9 cellular contexts compared by ENCODE assay signal in genomic region chr5:168227973-168228615, GRCh38.
DNase-seq lines count a peak whose midpoint lies in the region; ATAC-seq and TF ChIP-seq lines count a peak whose summit lies in the region.
"Had no signal": no experiment of that assay in that cellular context is flagged by ENCODE, and none has a peak within 500 bp of the region (broad histone marks: within the 10 kb centered on the region; RNA-seq: fewer than 3 reads in every experiment).

No MANE protein-coding gene starts in this region.

- peak; percentile 100 for ATAC-seq in HG02884 (IDR thresholded peaks at IDR 0.05; ENCODE audit: unreplicated experiment)
- peak; percentile 37 to 100 (median 54) for ATAC-seq in T-cell (replicated peaks in 1 of 4)
- peak; percentile 47 for ATAC-seq in stimulated activated memory B cell treated with anti-CD40 and anti-IgM and Interleukin-4, amounts not matched to agents 10 μg/mL and 1 μg/mL and 100 μg/mL, for 72 hours

- H3K9me3 Mint-ChIP-seq in T-cell, result peaks cover 0 to 13% (median 0%) of the 10 kb centered on the region in 3 donors
- no peaks in the 10 kb centered on the region for H3K9me3 Mint-ChIP-seq in stimulated activated memory B cell treated with anti-CD40 and anti-IgM and Interleukin-4, amounts not matched to agents 10 μg/mL and 1 μg/mL and 100 μg/mL, for 72 hours
- H3K9me3 Mint-ChIP-seq: activated B cell treated with CpG ODN at 0.5 μM for 24 hours had no signal

- no peaks in the 10 kb centered on the region for H3K36me3 Mint-ChIP-seq in T-cell
- no peaks in the 10 kb centered on the region for H3K36me3 Mint-ChIP-seq in stimulated activated memory B cell treated with anti-CD40 and anti-IgM and Interleukin-4, amounts not matched to agents 10 μg/mL and 1 μg/mL and 100 μg/mL, for 72 hours

- peaks cover 0 to 30% (median 12%) of the 10 kb centered on the region in 3 donors for H3K4me1 Mint-ChIP-seq in T-cell
- no peaks in the 10 kb centered on the region for H3K4me1 Mint-ChIP-seq in stimulated activated memory B cell treated with anti-CD40 and anti-IgM and Interleukin-4, amounts not matched to agents 10 μg/mL and 1 μg/mL and 100 μg/mL, for 72 hours
- H3K4me1 Mint-ChIP-seq: activated B cell treated with CpG ODN at 0.5 μM for 24 hours had no signal

- H3K4me3 Mint-ChIP-seq in T-cell, result peak overlapping the region in 2 of 3 donors; percentile 13 to 50
- H3K4me3 Mint-ChIP-seq in stimulated activated memory B cell treated with anti-CD40 and anti-IgM and Interleukin-4, amounts not matched to agents 10 μg/mL and 1 μg/mL and 100 μg/mL, for 72 hours, result no peak overlapping the region
- H3K4me3 Mint-ChIP-seq: activated B cell treated with CpG ODN at 0.5 μM for 24 hours had no signal

- peak; percentile 18 for DNase-seq in activated T-cell treated with anti-CD3 and anti-CD28 coated beads, Interleukin-2, amount 50 U/mL, for 1 hour
- DNase-seq in activated T-cell treated with anti-CD3 and anti-CD28 coated beads for 4 hours (no peak), T-cell (peak in 10 of 34 experiments; percentile 4 to 28 (median 12)), WERI-Rb-1 (no peak), NCI-H1930 (lab: John Stamatoyannopoulos, UW) (no peak), lower leg skin (ENCODE audit: low spot score in 2 of 2) (no peak)
- DNase-seq: activated B cell treated with CpG ODN at 0.5 μM for 24 hours had no signal

- no peaks in the 10 kb centered on the region for H3K36me3 ChIP-seq in WERI-Rb-1

- H3K27me3 Mint-ChIP-seq in T-cell, result peaks cover 6 to 12% of the 10 kb centered on the region in 2 donors
- peaks cover 21% of the 10 kb centered on the region for H3K27me3 Mint-ChIP-seq in stimulated activated memory B cell treated with anti-CD40 and anti-IgM and Interleukin-4, amounts not matched to agents 10 μg/mL and 1 μg/mL and 100 μg/mL, for 72 hours

- intact Hi-C loops in lower leg skin (cut with DNase I; ENCODE audit: low total_unique reads), result no loop called here

- POLR2A ChIA-PET in T-cell (lab: Charles Lee), result interaction anchor here in 1 of 2 donors (0.6 kb wide), 1 partner anchor 73 kb away, joined by 3 read pairs; no protein-coding TSS in a partner anchor

- no peak overlapping the region for H3K27ac ChIP-seq in WERI-Rb-1

- no peaks in the 10 kb centered on the region for H3K9me3 ChIP-seq in WERI-Rb-1 (ENCODE audit: severe bottlenecking)

- H3K27me3 ChIP-seq in WERI-Rb-1 (ENCODE audit: insufficient read depth, low read depth, severe bottlenecking), result no peaks in the 10 kb centered on the region

- TF ChIP-seq CTCF in WERI-Rb-1 (IDR thresholded peaks at IDR 0.05; ENCODE audit: low read depth, low read length), result no peak
- TF ChIP-seq CTCF in lower leg skin (IDR thresholded peaks at IDR 0.05), result no peak

- no peak for TF ChIP-seq POLR2A in lower leg skin (IDR thresholded peaks at IDR 0.05)

- H3K4me3 ChIP-seq in WERI-Rb-1 (ENCODE audit: low read depth, low read length) (no peak overlapping the region), lower leg skin (ENCODE audit: low read depth, poor library complexity, severe bottlenecking) (no peak overlapping the region)

- CTCF ChIA-PET in T-cell (lab: Charles Lee), result interaction anchor here (0.6 to 1.1 kb wide), 2 partner anchors 8 to 40 kb away, joined by 3 to 9 read pairs; no protein-coding TSS in a partner anchor

- WGBS in lower leg skin, 2 donors, result 71 to 83% methylated on average over 9 of the region's 9 CpGs

- peak overlapping the region; percentile 15 to 85 for H3K27ac Mint-ChIP-seq in T-cell
- no peak overlapping the region for H3K27ac Mint-ChIP-seq in stimulated activated memory B cell treated with anti-CD40 and anti-IgM and Interleukin-4, amounts not matched to agents 10 μg/mL and 1 μg/mL and 100 μg/mL, for 72 hours
- H3K27ac Mint-ChIP-seq: activated B cell treated with CpG ODN at 0.5 μM for 24 hours had no signal

Comparison
In these comparisons a context has a peak if more than half of its experiments do, and no peak if none do; other contexts are left out.
1. ATAC-seq: peak in every context shown above with its lines; median percentile 100 in HG02884; 54 in T-cell; 47 in stimulated activated memory B cell treated with anti-CD40 and anti-IgM and Interleukin-4, amounts not matched to agents 10 μg/mL and 1 μg/mL and 100 μg/mL, for 72 hours.